In the genomic region with DNA sequence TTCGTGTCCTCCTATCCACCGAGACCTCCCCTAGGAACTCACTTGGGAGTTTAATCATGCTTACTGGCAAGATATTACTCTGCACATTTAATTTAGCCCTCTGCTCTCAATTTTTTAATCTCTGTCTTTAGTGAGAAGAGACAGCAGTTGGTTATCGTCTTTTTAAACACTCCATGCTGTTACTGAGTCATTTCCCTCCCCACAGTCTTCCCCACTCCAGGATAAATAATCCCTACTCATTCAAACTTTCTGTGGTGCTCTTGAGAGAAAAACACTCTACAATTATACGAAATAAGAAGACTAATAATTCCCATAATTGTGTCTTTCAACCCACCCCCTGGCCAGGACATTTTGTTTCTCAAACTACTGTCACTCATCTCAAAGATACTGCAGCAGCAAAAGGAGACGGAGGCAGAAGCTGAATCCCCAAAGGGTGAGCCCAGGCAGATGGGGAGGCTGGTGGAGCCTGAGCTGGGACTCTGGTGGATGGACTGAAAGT, we compare ENCODE assay signal across 19 cellular contexts.
DNase-seq lines count a peak whose midpoint lies in the region; ATAC-seq, FAIRE-seq and TF ChIP-seq lines count a peak whose summit lies in the region.
"Had no signal": no experiment of that assay in that cellular context is flagged by ENCODE, and none has a peak within 500 bp of the region (broad histone marks: within the 10 kb centered on the region; RNA-seq: fewer than 3 reads in every experiment).

No MANE protein-coding gene starts in this region.

- H3K9me3 ChIP-seq in K562 (replicated peaks; ENCODE audit: control insufficient read depth, insufficient read depth, low read depth, low read length) (no peaks in the 10 kb centered on the region), right atrium auricular region (no peaks in the 10 kb centered on the region), tibial nerve (no peaks in the 10 kb centered on the region)

- no peak overlapping the region for H3K4me3 Mint-ChIP-seq in activated T-cell treated with anti-CD3 and anti-CD28 coated beads, Interleukin-2, amount 50 U/mL, for 72 hours
- H3K4me3 Mint-ChIP-seq in activated T-cell treated with anti-CD3 and anti-CD28 coated beads, Interleukin-2, amount 50 U/mL, for 4 hours = no peak overlapping the region
- H3K4me3 Mint-ChIP-seq: activated naive CD4-positive, alpha-beta T cell treated with anti-CD3 and anti-CD28 coated beads for 36 hours; CD8-positive, alpha-beta T cell had no signal

- H3K9me3 Mint-ChIP-seq in activated T-cell treated with anti-CD3 and anti-CD28 coated beads, Interleukin-2, amount 50 U/mL, for 72 hours = no peaks in the 10 kb centered on the region
- H3K9me3 Mint-ChIP-seq in activated T-cell treated with anti-CD3 and anti-CD28 coated beads, Interleukin-2, amount 50 U/mL, for 4 hours = no peaks in the 10 kb centered on the region
- H3K9me3 Mint-ChIP-seq: activated naive CD4-positive, alpha-beta T cell treated with anti-CD3 and anti-CD28 coated beads for 36 hours; CD8-positive, alpha-beta T cell; IgD-negative memory B cell had no signal

- peak overlapping the region; percentile 90 for H2AFZ ChIP-seq in K562 (ENCODE audit: low read depth, low read length)

- FAIRE-seq in K562 (lab: Jason Lieb, UNC) (no peak), RCC 7860 (lab: Jason Lieb, UNC) (no peak)
- FAIRE-seq: bronchial epithelial cell, kidney had no signal

- TF ChIP-seq RAD21 in K562 (CRISPR knock-in tag; conservative IDR thresholded peaks at IDR 0.05 in 1 of 2, IDR thresholded peaks at IDR 0.05 in 1 of 2) = no peak

- H4K20me1 ChIP-seq in K562 (replicated peaks; ENCODE audit: control insufficient read depth, insufficient read depth, low read length) = no peaks in the 10 kb centered on the region

- H3K27me3 Mint-ChIP-seq in activated T-cell treated with anti-CD3 and anti-CD28 coated beads, Interleukin-2, amount 50 U/mL, for 72 hours (ENCODE audit: low read depth) = no peaks in the 10 kb centered on the region
- no peaks in the 10 kb centered on the region for H3K27me3 Mint-ChIP-seq in activated T-cell treated with anti-CD3 and anti-CD28 coated beads, Interleukin-2, amount 50 U/mL, for 4 hours (ENCODE audit: low read depth)
- H3K27me3 Mint-ChIP-seq: IgD-negative memory B cell had no signal

- ATAC-seq in K562 = peak; percentile 66
- ATAC-seq in activated T-cell treated with anti-CD3 and anti-CD28 coated beads, Interleukin-2, amount 50 U/mL, for 72 hours (replicated peaks in 1 of 2) = no peak
- no peak for ATAC-seq in activated T-cell treated with anti-CD3 and anti-CD28 coated beads, Interleukin-2, amount 50 U/mL, for 4 hours
- ATAC-seq: CD8-positive, alpha-beta T cell had no signal

- peak overlapping the region; percentile 84 for H3K27ac ChIP-seq in K562 (ENCODE audit: extremely low read depth, low read depth, low read length)
- H3K27ac ChIP-seq in right atrium auricular region = peak overlapping the region; percentile 44 to 61
- H3K27ac ChIP-seq in tibial nerve = peak overlapping the region in 3 of 4 donors; percentile 41 to 92 (median 86)
- H3K27ac ChIP-seq: 22Rv1 had no signal

- no peaks in the 10 kb centered on the region for H3K36me3 Mint-ChIP-seq in activated T-cell treated with anti-CD3 and anti-CD28 coated beads, Interleukin-2, amount 50 U/mL, for 72 hours (ENCODE audit: insufficient read depth in 2 of 2)
- no peaks in the 10 kb centered on the region for H3K36me3 Mint-ChIP-seq in activated T-cell treated with anti-CD3 and anti-CD28 coated beads, Interleukin-2, amount 50 U/mL, for 4 hours (ENCODE audit: insufficient read depth)
- H3K36me3 Mint-ChIP-seq: CD8-positive, alpha-beta T cell had no signal

- peaks cover 15% of the 10 kb centered on the region for H3K4me1 Mint-ChIP-seq in activated T-cell treated with anti-CD3 and anti-CD28 coated beads, Interleukin-2, amount 50 U/mL, for 72 hours (ENCODE audit: low read depth)
- H3K4me1 Mint-ChIP-seq in activated T-cell treated with anti-CD3 and anti-CD28 coated beads, Interleukin-2, amount 50 U/mL, for 4 hours (ENCODE audit: low read depth) = peaks cover 9% of the 10 kb centered on the region

- H3K27me3 ChIP-seq in K562 (ENCODE audit: control insufficient read depth in 2 of 2, insufficient read depth in 2 of 2, low read length in 2 of 2) (no peaks in the 10 kb centered on the region), right atrium auricular region (no peaks in the 10 kb centered on the region), tibial nerve (no peaks in the 10 kb centered on the region)

- intact Hi-C loops in K562 (cut with micrococcal nuclease) = no loop called here

- 3% methylated on average over 5 of the region's 5 CpGs for WGBS in K562 (ENCODE audit: insufficient coverage, low coverage, missing lambda C conversion rate)
- WGBS in tibial nerve, 2 donors = 54 to 56% methylated on average over 5 of the region's 5 CpGs

- in situ Hi-C loops in K562 (cut with MboI) = no loop called here

- CTCF ChIA-PET in K562 (lab: Yijun Ruan, JAX; ENCODE audit: low intra/inter-chr PET ratio) = no interaction called here

- no peak overlapping the region for H3K27ac Mint-ChIP-seq in activated T-cell treated with anti-CD3 and anti-CD28 coated beads, Interleukin-2, amount 50 U/mL, for 72 hours
- H3K27ac Mint-ChIP-seq: activated naive CD4-positive, alpha-beta T cell treated with anti-CD3 and anti-CD28 coated beads for 36 hours; CD8-positive, alpha-beta T cell had no signal

- H3K9ac ChIP-seq in K562 (ENCODE audit: insufficient read depth in 1 of 2, low read depth in 2 of 2, low read length in 2 of 2) = peak overlapping the region; percentile 60 to 74; a peak in 3 of 4 replicates

- BruUV-seq in K562 (replicated peaks; lab: Mats Ljungman, UMichigan) = no TSS peak

- H3K4me1 ChIP-seq in K562 (replicated peaks in 1 of 2; ENCODE audit: control insufficient read depth in 2 of 2, insufficient read depth in 2 of 2, low read length in 2 of 2) (peaks cover 10 to 20% of the 10 kb centered on the region in 2 experiments; a peak in 4 of 5 replicates), right atrium auricular region (peaks cover 0 to 15% of the 10 kb centered on the region in 2 donors), tibial nerve (peaks cover 0 to 11% (median 2%) of the 10 kb centered on the region in 4 donors)

- no peak for TF ChIP-seq POLR2A in K562 (conservative IDR thresholded peaks at IDR 0.05)
- no peak for TF ChIP-seq POLR2A in tibial nerve (IDR thresholded peaks at IDR 0.05)

- H3K36me3 ChIP-seq in K562 (ENCODE audit: control insufficient read depth, insufficient read depth, low read length) (no peaks in the 10 kb centered on the region), right atrium auricular region (no peaks in the 10 kb centered on the region), tibial nerve (no peaks in the 10 kb centered on the region)

- no peaks in the 10 kb centered on the region for H3K9me1 ChIP-seq in K562 (ENCODE audit: control insufficient read depth, insufficient read depth, low read length)

- H3K79me2 ChIP-seq in K562 (ENCODE audit: control insufficient read depth, insufficient read depth, low read length) = no peaks in the 10 kb centered on the region

- H3K4me3 ChIP-seq in K562 = peak overlapping the region; percentile 9; the same call in 1 of the 2 replicates
- H3K4me3 ChIP-seq in right atrium auricular region = no peak overlapping the region
- no peak overlapping the region for H3K4me3 ChIP-seq in tibial nerve

- DNase-seq in DMS 273 (lab: John Stamatoyannopoulos, UW; ENCODE audit: unreplicated experiment) = peak; percentile 35
- no peak for DNase-seq in DMS 273 treated with DMSO at 0.1 percent for 48 hours (lab: John Stamatoyannopoulos, UW)
- peak; percentile 47 to 58 (median 54) for DNase-seq in K562 (ENCODE audit: extremely low read depth in 1 of 4, low spot score in 3 of 4)
- DNase-seq in right atrium auricular region (ENCODE audit: low spot score) = no peak
- DNase-seq in tibial nerve (ENCODE audit: low spot score in 2 of 2) = no peak
- no peak for DNase-seq in activated T-cell treated with anti-CD3 and anti-CD28 coated beads, Interleukin-2, amount 50 U/mL, for 72 hours
- no peak for DNase-seq in RCC 7860 (ENCODE audit: low spot score)
- DNase-seq in activated T-cell treated with anti-CD3 and anti-CD28 coated beads, Interleukin-2, amount 50 U/mL, for 4 hours = no peak
- DNase-seq: activated CD4-positive, CD25-positive, alpha-beta regulatory T cell; activated naive CD4-positive, alpha-beta T cell treated with anti-CD3 and anti-CD28 coated beads for 36 hours; CD8-positive, alpha-beta T cell; glutamatergic neuron; kidney; NCI-H1105; stimulated activated CD4-positive, alpha-beta T cell treated with anti-CD3 and anti-CD28 coated beads, Interleukin-15, amount 100 ng/mL, for 24 hours; SW 1271 had no signal

- TF ChIP-seq CTCF in K562 (IDR thresholded peaks at IDR 0.05 in 2 of 3, conservative IDR thresholded peaks at IDR 0.05 in 1 of 3; ENCODE audit: insufficient read depth in 2 of 3, low read depth in 1 of 3, low read length in 3 of 3) (no peak), right atrium auricular region (IDR thresholded peaks at IDR 0.05) (no peak), tibial nerve (IDR thresholded peaks at IDR 0.05) (no peak)

- peak overlapping the region; percentile 65 for H3K4me2 ChIP-seq in K562 (ENCODE audit: insufficient read depth, low read length)

- TF ChIP-seq EP300 in K562 (IDR thresholded peaks at IDR 0.05; ENCODE audit: low read length) (peak; percentile 86), tibial nerve (IDR thresholded peaks at IDR 0.05) (no peak)

- POLR2A ChIA-PET in K562 (lab: Yijun Ruan, JAX) = interaction anchor here (0.7 to 1.0 kb wide), 3 partner anchors 45 to 607 kb away, joined by 3 to 4 read pairs (median 3); no protein-coding TSS in a partner anchor

TF ChIP-seq in K562, 482 proteins besides CTCF, POLR2A, EP300 and RAD21 (continues in another document):
- TF ChIP-seq C11orf30 (IDR thresholded peaks at IDR 0.05; ENCODE audit: low read depth) = peak; percentile 50; the same call in 1 of the 2 replicates
- no peak for TF ChIP-seq NFIX (CRISPR knock-in tag; IDR thresholded peaks at IDR 0.05; ENCODE audit: low read depth)
- TF ChIP-seq, protein P1, sequence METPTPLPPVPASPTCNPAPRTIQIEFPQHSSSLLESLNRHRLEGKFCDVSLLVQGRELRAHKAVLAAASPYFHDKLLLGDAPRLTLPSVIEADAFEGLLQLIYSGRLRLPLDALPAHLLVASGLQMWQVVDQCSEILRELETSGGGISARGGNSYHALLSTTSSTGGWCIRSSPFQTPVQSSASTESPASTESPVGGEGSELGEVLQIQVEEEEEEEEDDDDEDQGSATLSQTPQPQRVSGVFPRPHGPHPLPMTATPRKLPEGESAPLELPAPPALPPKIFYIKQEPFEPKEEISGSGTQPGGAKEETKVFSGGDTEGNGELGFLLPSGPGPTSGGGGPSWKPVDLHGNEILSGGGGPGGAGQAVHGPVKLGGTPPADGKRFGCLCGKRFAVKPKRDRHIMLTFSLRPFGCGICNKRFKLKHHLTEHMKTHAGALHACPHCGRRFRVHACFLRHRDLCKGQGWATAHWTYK (CRISPR knock-in tag; IDR thresholded peaks at IDR 0.05) = peak; percentile 18; the same call in 1 of the 2 replicates
- TF ChIP-seq NCOA2 (IDR thresholded peaks at IDR 0.05; ENCODE audit: partially characterized antibody in 2 of 2) = no peak
- 0 out of 4 replicates have a peak, but pooled peaks of 1 of the 2 experiments have one; percentile 17 for TF ChIP-seq MAZ (CRISPR knock-in tag; conservative IDR thresholded peaks at IDR 0.05 in 1 of 2, IDR thresholded peaks at IDR 0.05 in 1 of 2)
- TF ChIP-seq SLC30A9 (CRISPR knock-in tag; IDR thresholded peaks at IDR 0.05) = no peak
- peak; percentile 66; the same call in 1 of the 2 replicates for TF ChIP-seq ZNF644 (tag; IDR thresholded peaks at IDR 0.05; ENCODE audit: low read depth)

Comparison
In these comparisons a context has a peak if more than half of its experiments do, and no peak if none do; other contexts are left out.
1. DNase-seq: peak in DMS 273 (single experiment) and K562 (4 of 4); none in DMS 273 treated with DMSO at 0.1 percent for 48 hours (single experiment), right atrium auricular region (single experiment), tibial nerve (0 of 2), activated T-cell treated with anti-CD3 and anti-CD28 coated beads, Interleukin-2, amount 50 U/mL, for 72 hours (0 of 2), RCC 7860 (single experiment) and activated T-cell treated with anti-CD3 and anti-CD28 coated beads, Interleukin-2, amount 50 U/mL, for 4 hours (single experiment).
2. Peak in every context shown above with its lines, with median percentiles within 50 percentile points of each other: H3K27ac ChIP-seq.